Comparison of ENCODE assay signal across 1 cellular context in the genomic region with DNA sequence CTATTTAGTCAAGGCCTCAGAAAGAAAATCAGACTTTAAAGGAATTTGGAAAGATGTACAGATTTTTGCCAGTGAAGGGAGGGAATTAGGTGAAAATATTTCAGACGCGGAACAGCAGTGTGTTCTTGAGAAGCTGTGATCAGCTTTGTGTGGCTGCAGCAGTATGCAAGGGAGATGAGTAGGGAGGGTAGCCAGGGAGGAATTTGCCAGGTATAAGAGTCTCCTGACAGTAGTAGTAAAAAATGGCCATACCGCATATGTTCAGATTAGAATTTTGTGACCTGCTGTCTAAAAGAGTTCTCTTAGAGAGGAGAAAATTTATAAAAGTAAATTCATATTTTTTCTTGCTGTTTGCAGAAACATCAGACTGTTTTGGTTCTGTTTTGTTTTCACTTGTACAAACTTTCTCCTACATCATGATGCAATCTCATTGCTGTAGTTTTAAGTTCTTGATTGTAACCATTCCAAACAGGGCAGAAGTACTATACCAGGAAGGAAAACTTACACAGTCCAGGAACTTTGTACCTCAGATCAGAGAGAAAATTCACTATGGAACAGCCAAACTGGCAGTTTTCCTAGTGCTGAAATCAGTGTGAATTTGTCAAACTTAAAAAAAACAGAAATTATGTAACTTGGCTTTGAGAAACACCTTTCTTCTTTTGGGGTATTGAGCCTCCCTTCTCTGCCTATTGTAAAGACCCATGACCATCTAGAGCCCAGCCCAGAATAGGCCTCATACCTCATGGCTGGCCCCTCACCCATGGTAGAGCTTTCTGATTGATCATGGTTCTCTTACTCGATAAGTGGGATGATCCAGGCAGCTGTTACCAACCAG.
TF ChIP-seq lines count a peak whose summit lies in the region.

No MANE protein-coding gene starts in this region.

TF ChIP-seq in endothelial cell of umbilical vein, 7 proteins besides CTCF, POLR2A, EP300 and RAD21:
- TF ChIP-seq, protein P1, sequence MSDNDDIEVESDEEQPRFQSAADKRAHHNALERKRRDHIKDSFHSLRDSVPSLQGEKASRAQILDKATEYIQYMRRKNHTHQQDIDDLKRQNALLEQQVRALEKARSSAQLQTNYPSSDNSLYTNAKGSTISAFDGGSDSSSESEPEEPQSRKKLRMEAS (IDR thresholded peaks at IDR 0.05; ENCODE audit: insufficient read depth, insufficient read length): no peak
- TF ChIP-seq FOS (IDR thresholded peaks at IDR 0.05; ENCODE audit: borderline replicate concordance, insufficient read depth, low read length): no peak
- no peak for TF ChIP-seq POLR2AphosphoS5 (IDR thresholded peaks at IDR 0.05; ENCODE audit: insufficient read depth, low read depth, low read length)
- no peak for TF ChIP-seq EZH2 (IDR thresholded peaks at IDR 0.05; ENCODE audit: borderline replicate concordance, low read depth, low read length, severe bottlenecking)
- no peak for TF ChIP-seq MYC (IDR thresholded peaks at IDR 0.05; ENCODE audit: low read depth, low read length)
- TF ChIP-seq GATA2 (IDR thresholded peaks at IDR 0.05; ENCODE audit: insufficient read depth, insufficient read length, low read depth, low read length): no peak
- no peak for TF ChIP-seq JUN (IDR thresholded peaks at IDR 0.05; ENCODE audit: borderline replicate concordance, insufficient read depth, insufficient read length, low read depth)
TF ChIP-seq in endothelial cell of umbilical vein: peak in this region for 0.
